ENCODE assay signal across 8 cellular contexts in the genomic region with DNA sequence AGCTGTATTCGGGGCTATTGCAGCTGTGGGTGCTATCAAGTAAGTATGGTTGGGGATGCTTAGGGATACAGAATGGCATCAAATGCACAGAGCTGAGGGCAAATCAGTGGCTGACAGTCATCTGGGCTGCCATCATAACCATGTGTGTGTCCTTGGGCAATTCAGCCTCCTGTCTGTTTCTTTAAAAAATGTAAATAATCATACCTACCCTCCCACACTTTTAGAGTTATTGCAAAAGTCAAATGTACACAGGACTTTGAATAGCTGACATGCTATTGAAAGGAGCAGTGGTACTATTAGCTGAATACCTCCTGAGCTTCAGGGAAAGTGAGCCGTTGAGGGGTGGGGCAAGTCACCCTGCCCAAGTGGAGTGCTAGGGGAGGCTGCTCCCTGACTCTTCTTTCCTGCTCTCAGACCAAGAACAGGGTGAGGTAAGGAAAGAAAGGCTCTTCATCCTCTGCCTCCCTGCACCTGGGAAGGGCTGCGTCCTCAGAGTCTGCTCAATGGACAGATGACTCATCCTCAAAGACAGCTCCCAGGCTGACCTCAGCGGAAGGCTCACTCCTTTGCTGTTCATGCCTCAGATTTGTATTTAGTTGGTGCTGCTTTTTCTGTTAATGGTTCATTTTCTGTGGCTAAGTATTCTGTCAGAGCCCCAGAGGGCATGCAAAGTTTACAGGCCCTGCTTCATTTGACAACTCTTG. TPM values are rescaled to one million over a fixed set of nuclear protein-coding genes. Genes with fewer than 3 reads are reported as not detected.
A peak's percentile ranks its signal among the peaks of the same experiment; 100 is the strongest.
DNase-seq lines count a peak whose midpoint lies in the region; ATAC-seq and TF ChIP-seq lines count a peak whose summit lies in the region.

No MANE protein-coding gene starts in this region.

- H3K4me1 ChIP-seq in breast epithelium: no peaks in the 10 kb centered on the region

- no peak for TF ChIP-seq CTCF in breast epithelium (IDR thresholded peaks at IDR 0.05)

- no peaks in the 10 kb centered on the region for H3K36me3 ChIP-seq in breast epithelium

- peak overlapping the region; percentile 26 to 70 for H3K27ac ChIP-seq in breast epithelium

- H3K4me3 ChIP-seq in breast epithelium: no peak overlapping the region

- DNase-seq in breast epithelium (ENCODE audit: low spot score in 2 of 2): no peak
- peak; percentile 7 for DNase-seq in pulmonary artery endothelial cell (ENCODE audit: low read depth, low spot score)
- no peak for DNase-seq in stimulated activated CD4-positive, alpha-beta T cell treated with anti-CD3 and anti-CD28 coated beads, Interleukin-2, amount 100 ng/mL, for 24 hours
- no peak for DNase-seq in ureter (ENCODE audit: low spot score)
- DNase-seq in HuH-7.5 (ENCODE audit: low spot score): no peak

- peak; percentile 89 for ATAC-seq in GM18870 (IDR thresholded peaks at IDR 0.05; ENCODE audit: unreplicated experiment)
- ATAC-seq in HG03354 (IDR thresholded peaks at IDR 0.05; ENCODE audit: poor library complexity, severe bottlenecking, unreplicated experiment): peak; percentile 94
- no peak for ATAC-seq in HG02571 (IDR thresholded peaks at IDR 0.05; ENCODE audit: unreplicated experiment)

- no peak for TF ChIP-seq POLR2A in breast epithelium (IDR thresholded peaks at IDR 0.05)

- no peaks in the 10 kb centered on the region for H3K27me3 ChIP-seq in breast epithelium

- no peaks in the 10 kb centered on the region for H3K9me3 ChIP-seq in breast epithelium

- intact Hi-C loops in breast epithelium (cut with DNase I; ENCODE audit: low total_unique reads): no loop called here

RNA-seq across cellular contexts. Expression of a gene that starts 54.9 kb away (rescaled TPM):
- total RNA-seq in breast epithelium (100 to 1,000 TPM; 309 to 422 (median 326) TPM), pulmonary artery endothelial cell (747 and 842 TPM in 2 replicates), ureter (242 TPM)
